ENCODE assay signal across 1 cellular context in genomic region chr9:107274096-107274495, GRCh38.
A peak's percentile ranks its signal among the peaks of the same experiment; 100 is the strongest.
TF ChIP-seq lines count a peak whose summit lies in the region.

No MANE protein-coding gene starts in this region.

TF ChIP-seq in K562, 482 proteins besides CTCF, POLR2A, EP300 and RAD21 (continued from another document and continues in another):
- TF ChIP-seq ZMIZ1 (IDR thresholded peaks at IDR 0.05; ENCODE audit: low read depth in 2 of 2, low read length in 2 of 2) (peak in 1 of 2 experiments; percentile 74; a peak in 2 of 4 replicates), CTBP1 (IDR thresholded peaks at IDR 0.05; ENCODE audit: borderline replicate concordance) (peak; percentile 71), NCOR1 (IDR thresholded peaks at IDR 0.05) (peak; percentile 55), ZNF280A (IDR thresholded peaks at IDR 0.05; ENCODE audit: low read depth, partially characterized antibody) (no peak), PBX2 (CRISPR knock-in tag; IDR thresholded peaks at IDR 0.05; ENCODE audit: low read depth) (no peak), PBX2 (tag; conservative IDR thresholded peaks at IDR 0.05; ENCODE audit: low read depth) (peak; percentile 74), RHOXF2B (CRISPR knock-in tag; conservative IDR thresholded peaks at IDR 0.05) (no peak), CHD4 (IDR thresholded peaks at IDR 0.05; ENCODE audit: insufficient read depth, insufficient replicate concordance, low read depth, low read length, poor library complexity, severe bottlenecking) (no peak), TOE1 (IDR thresholded peaks at IDR 0.05; ENCODE audit: borderline replicate concordance) (no peak), TOE1 (CRISPR knock-in tag; IDR thresholded peaks at IDR 0.05; ENCODE audit: borderline replicate concordance, low read depth) (no peak), KDM1A (IDR thresholded peaks at IDR 0.05) (peak; percentile 65), PHTF2 (CRISPR knock-in tag; IDR thresholded peaks at IDR 0.05) (no peak), CREM (IDR thresholded peaks at IDR 0.05; ENCODE audit: low read depth) (0 out of 2 replicates have a peak, but pooled peaks have one; percentile 12), CBFB (CRISPR knock-in tag; IDR thresholded peaks at IDR 0.05) (no peak), PCBP1 (IDR thresholded peaks at IDR 0.05; ENCODE audit: low read depth, low read length, poor library complexity, severe bottlenecking) (no peak), PURB (CRISPR knock-in tag; IDR thresholded peaks at IDR 0.05; ENCODE audit: low read depth) (no peak), FOXK2 (conservative IDR thresholded peaks at IDR 0.05 in 1 of 2, IDR thresholded peaks at IDR 0.05 in 1 of 2; ENCODE audit: low read depth in 2 of 2) (peak; percentile 42 to 58; a peak in 2 of 4 replicates), HES1 (IDR thresholded peaks at IDR 0.05; ENCODE audit: low read depth) (peak; percentile 90), SMARCC2 (IDR thresholded peaks at IDR 0.05; ENCODE audit: low read depth) (peak; percentile 51; the same call in 1 of the 2 replicates), CHD7 (IDR thresholded peaks at IDR 0.05; ENCODE audit: low read depth, low read length) (no peak), YBX1 (IDR thresholded peaks at IDR 0.05) (no peak), ZNF395 (CRISPR knock-in tag; IDR thresholded peaks at IDR 0.05) (no peak), AFF1 (IDR thresholded peaks at IDR 0.05; ENCODE audit: low read depth in 1 of 2, partially characterized antibody in 2 of 2) (peak in 1 of 2 experiments; percentile 46), TBL1XR1 (IDR thresholded peaks at IDR 0.05; ENCODE audit: low read length in 2 of 2) (peak in 1 of 2 experiments; percentile 31; a peak in 1 of 4 replicates), JUND (IDR thresholded peaks at IDR 0.05; ENCODE audit: borderline replicate concordance, low read depth, low read length) (peak; percentile 32), JUND (tag; IDR thresholded peaks at IDR 0.05; ENCODE audit: borderline replicate concordance, low read depth, low read length) (no peak; the same call in 2 of the 3 replicates)
